1 cellular context compared by ENCODE assay signal in the genomic region with DNA sequence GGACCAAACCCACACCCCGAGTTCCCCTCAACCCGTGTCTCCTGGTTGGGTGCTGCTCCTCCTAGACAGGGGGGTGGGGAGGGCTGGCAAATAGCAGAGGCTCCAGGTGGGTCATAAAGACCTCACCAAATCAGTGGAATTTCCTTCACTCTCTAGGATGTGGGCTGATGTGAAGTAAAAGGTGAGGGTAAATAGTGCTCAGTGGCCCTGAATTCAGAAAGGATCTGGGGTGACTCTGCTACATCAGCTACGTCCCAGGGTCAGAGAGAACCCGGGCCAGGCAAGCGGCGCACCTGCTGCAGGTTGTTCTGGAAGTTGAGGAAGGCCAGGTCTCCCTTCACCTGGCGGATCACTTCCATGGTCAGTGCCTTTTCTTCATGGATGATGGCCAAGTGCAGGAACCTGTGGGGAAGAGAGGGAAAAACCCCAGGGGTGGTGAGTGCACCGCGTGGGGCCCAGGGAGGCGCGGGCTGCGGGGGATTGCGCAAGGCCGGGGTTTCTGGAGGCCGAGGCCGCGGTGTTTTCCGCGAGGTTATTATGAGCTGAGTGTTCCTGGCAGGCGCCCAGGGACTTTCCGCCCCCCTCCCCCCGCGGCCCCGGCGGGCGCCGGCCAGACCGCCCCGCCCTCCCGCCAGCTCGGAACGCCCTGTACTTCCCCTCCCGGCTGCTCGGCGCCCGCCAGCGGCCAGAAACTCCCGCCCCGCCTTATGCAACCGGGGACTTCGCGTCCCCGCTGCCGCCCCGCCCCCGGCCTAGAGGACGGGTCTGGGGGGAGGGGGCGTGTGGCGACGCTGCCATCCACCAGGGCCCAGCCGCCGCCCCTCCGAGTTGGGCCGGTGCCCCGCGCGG.
TF ChIP-seq lines count a peak whose summit lies in the region.

No MANE protein-coding gene starts in this region.

TF ChIP-seq in SK-N-SH, 30 proteins besides CTCF, POLR2A, EP300 and RAD21 (continued from another document):
- TF ChIP-seq, protein P1, sequence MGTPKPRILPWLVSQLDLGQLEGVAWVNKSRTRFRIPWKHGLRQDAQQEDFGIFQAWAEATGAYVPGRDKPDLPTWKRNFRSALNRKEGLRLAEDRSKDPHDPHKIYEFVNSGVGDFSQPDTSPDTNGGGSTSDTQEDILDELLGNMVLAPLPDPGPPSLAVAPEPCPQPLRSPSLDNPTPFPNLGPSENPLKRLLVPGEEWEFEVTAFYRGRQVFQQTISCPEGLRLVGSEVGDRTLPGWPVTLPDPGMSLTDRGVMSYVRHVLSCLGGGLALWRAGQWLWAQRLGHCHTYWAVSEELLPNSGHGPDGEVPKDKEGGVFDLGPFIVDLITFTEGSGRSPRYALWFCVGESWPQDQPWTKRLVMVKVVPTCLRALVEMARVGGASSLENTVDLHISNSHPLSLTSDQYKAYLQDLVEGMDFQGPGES (IDR thresholded peaks at IDR 0.05; ENCODE audit: low read depth, low read length): no peak
- TF ChIP-seq SIN3A (IDR thresholded peaks at IDR 0.05; ENCODE audit: borderline replicate concordance, low read depth, low read length) (peak; percentile 35; the same call in 1 of the 2 replicates), ZBTB33 (IDR thresholded peaks at IDR 0.05; ENCODE audit: borderline replicate concordance, low read depth) (peak; percentile 65; the same call in 1 of the 2 replicates), USF2 (IDR thresholded peaks at IDR 0.05; ENCODE audit: borderline replicate concordance, low read depth, low read length) (no peak), CHD2 (IDR thresholded peaks at IDR 0.05; ENCODE audit: low read length, partially characterized antibody) (peak; percentile 84), NRF1 (IDR thresholded peaks at IDR 0.05; ENCODE audit: low read depth, low read length) (0 out of 2 replicates have a peak, but pooled peaks have one; percentile 30), ELF1 (IDR thresholded peaks at IDR 0.05) (0 out of 2 replicates have a peak, but pooled peaks have one; percentile 16), MXI1 (IDR thresholded peaks at IDR 0.05; ENCODE audit: low read depth, low read length) (peak; percentile 75), TCF12 (IDR thresholded peaks at IDR 0.05) (peak; percentile 57), YY1 (IDR thresholded peaks at IDR 0.05; ENCODE audit: low read depth) (peak; percentile 33; the same call in 1 of the 2 replicates), RFX5 (IDR thresholded peaks at IDR 0.05; ENCODE audit: low read length) (no peak), RCOR1 (IDR thresholded peaks at IDR 0.05; ENCODE audit: low read length) (peak; percentile 17; the same call in 1 of the 2 replicates), EZH2phosphoT487 (IDR thresholded peaks at IDR 0.05; ENCODE audit: borderline replicate concordance, low read depth) (no peak), TEAD4 (IDR thresholded peaks at IDR 0.05; ENCODE audit: borderline replicate concordance, insufficient read depth) (peak; percentile 69; the same call in 1 of the 2 replicates), GATA2 (CRISPR knock-in tag; IDR thresholded peaks at IDR 0.05) (no peak), NFIC (IDR thresholded peaks at IDR 0.05; ENCODE audit: borderline replicate concordance) (peak; percentile 89), RXRA (IDR thresholded peaks at IDR 0.05; ENCODE audit: borderline replicate concordance, low read depth) (peak; percentile 81; the same call in 1 of the 2 replicates), MEF2A (IDR thresholded peaks at IDR 0.05; ENCODE audit: borderline replicate concordance, low read depth) (peak; percentile 61; the same call in 1 of the 2 replicates)
- TF ChIP-seq, protein P2, sequence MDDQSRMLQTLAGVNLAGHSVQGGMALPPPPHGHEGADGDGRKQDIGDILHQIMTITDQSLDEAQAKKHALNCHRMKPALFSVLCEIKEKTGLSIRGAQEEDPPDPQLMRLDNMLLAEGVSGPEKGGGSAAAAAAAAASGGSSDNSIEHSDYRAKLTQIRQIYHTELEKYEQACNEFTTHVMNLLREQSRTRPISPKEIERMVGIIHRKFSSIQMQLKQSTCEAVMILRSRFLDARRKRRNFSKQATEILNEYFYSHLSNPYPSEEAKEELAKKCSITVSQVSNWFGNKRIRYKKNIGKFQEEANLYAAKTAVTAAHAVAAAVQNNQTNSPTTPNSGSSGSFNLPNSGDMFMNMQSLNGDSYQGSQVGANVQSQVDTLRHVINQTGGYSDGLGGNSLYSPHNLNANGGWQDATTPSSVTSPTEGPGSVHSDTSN (IDR thresholded peaks at IDR 0.05): peak; percentile 59; the same call in 1 of the 2 replicates
